ENCODE assay signal across 24 cellular contexts in the genomic region with DNA sequence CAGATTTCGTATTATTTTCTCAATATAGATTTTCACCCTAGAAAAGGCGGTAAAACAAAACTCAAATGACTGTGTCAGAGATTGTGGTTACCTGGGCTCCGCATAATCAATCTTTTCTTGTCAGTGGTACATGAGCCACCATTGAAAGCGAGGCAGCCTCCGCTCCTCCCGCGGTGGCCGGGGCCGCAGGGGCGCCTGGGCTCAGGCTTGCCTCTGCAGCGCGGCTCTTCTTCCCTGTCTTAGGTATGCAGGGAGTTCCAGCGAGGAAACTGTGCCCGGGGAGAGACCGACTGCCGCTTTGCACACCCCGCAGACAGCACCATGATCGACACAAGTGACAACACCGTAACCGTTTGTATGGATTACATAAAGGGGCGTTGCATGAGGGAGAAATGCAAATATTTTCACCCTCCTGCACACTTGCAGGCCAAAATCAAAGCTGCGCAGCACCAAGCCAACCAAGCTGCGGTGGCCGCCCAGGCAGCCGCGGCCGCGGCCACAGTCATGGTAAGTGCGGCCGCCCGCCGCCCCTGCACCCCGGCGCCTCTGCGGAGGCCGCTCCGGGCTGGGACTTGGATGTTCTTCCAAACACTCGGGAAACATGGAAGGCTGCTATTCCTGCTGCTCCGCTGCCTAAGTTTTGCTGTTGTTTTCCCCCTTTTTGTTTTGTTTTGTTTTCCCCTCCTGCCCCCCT.
A peak's percentile ranks its signal among the peaks of the same experiment; 100 is the strongest.
DNase-seq lines count a peak whose midpoint lies in the region; ATAC-seq, FAIRE-seq and TF ChIP-seq lines count a peak whose summit lies in the region.
"Had no signal": no experiment of that assay in that cellular context is flagged by ENCODE, and none has a peak within 500 bp of the region (broad histone marks: within the 10 kb centered on the region; RNA-seq: fewer than 3 reads in every experiment).

No MANE protein-coding gene starts in this region.

- no peak overlapping the region for H2AK5ac ChIP-seq in H1 (ENCODE audit: low read depth, low read length)

- TF ChIP-seq POLR2A in H1 (IDR thresholded peaks at IDR 0.05; ENCODE audit: control extremely low read depth in 1 of 2, low read depth in 2 of 2, low read length in 2 of 2) = no peak

- peak overlapping the region; percentile 64 for H3K56ac ChIP-seq in H1 (replicated peaks; ENCODE audit: insufficient read length, low read depth, low read length)

- H4K20me1 ChIP-seq in GM23338 (replicated peaks; ENCODE audit: insufficient read depth) (no peaks in the 10 kb centered on the region), H1 (replicated peaks in 1 of 2; ENCODE audit: control insufficient read depth in 1 of 2, insufficient read depth in 2 of 2, low read length in 2 of 2) (no peaks in the 10 kb centered on the region)

- 0 out of 2 replicates have a peak, but pooled peaks cover 7% of the 10 kb centered on the region for H3K9me2 ChIP-seq in GM23338 (ENCODE audit: insufficient read depth)

- peaks cover 6% of the 10 kb centered on the region for H3K36me3 Mint-ChIP-seq in GM23338 (ENCODE audit: low read depth)

- peak overlapping the region; percentile 63 for H3K9ac ChIP-seq in NT2/D1 (ENCODE audit: insufficient read length, low read depth)
- H3K9ac ChIP-seq in H1 (replicated peaks in 1 of 4; ENCODE audit: extremely low read depth in 1 of 4, low read depth in 3 of 4, low read length in 3 of 4) = no peak overlapping the region
- H3K9ac ChIP-seq: GM23248 had no signal

- CTCF ChIA-PET in H1 (lab: Charles Lee; ENCODE audit: partially characterized antibody) = interaction anchor here (0.8 to 6.0 kb wide), 4 partner anchors 12 to 236 kb away, joined by 3 to 105 read pairs (median 4); no protein-coding TSS in a partner anchor

- WGBS in H1 (ENCODE audit: extremely low coverage in 1 of 2, insufficient coverage in 1 of 2, insufficient read length in 1 of 2, insufficient replicate concordance in 2 of 2, low coverage in 1 of 2, low lambda C conversion rate in 2 of 2, missing lambda C conversion rate in 1 of 2), 2 experiments = 96% methylated on average over 36 of the region's 39 CpGs; no CpG with 5 or more reads in 1 of the 2 experiments

- intact Hi-C loops in ascending aorta (cut with DNase I) = no loop called here

- POLR2A ChIA-PET in H1 (lab: Charles Lee; ENCODE audit: partially characterized antibody) = no interaction called here

- H3K4me3 ChIP-seq in GM23338 (no peak overlapping the region), NT2/D1 (ENCODE audit: insufficient read length, low read depth) (peak overlapping the region; percentile 51), H1 (ENCODE audit: extremely low read depth in 1 of 4, insufficient read depth in 2 of 4, low read depth in 3 of 4, low read length in 4 of 4) (no peak overlapping the region), ascending aorta (no peak overlapping the region)
- H3K4me3 ChIP-seq: GM23248, PC-9 had no signal

- H4K91ac ChIP-seq in H1 (replicated peaks; ENCODE audit: insufficient read length, low read length) = no peak overlapping the region

- peak; percentile 89 for ATAC-seq in GM23338
- no peak for ATAC-seq in HG03280 (IDR thresholded peaks at IDR 0.05; ENCODE audit: unreplicated experiment)

- DNase-seq in GM23338 (ENCODE audit: low spot score) = no peak
- DNase-seq in NT2/D1 (ENCODE audit: low read depth, low spot score) = peak; percentile 33
- no peak for DNase-seq in H1 (ENCODE audit: low read depth in 1 of 2, low spot score in 2 of 2)
- peak in 4 of 6 experiments; percentile 3 to 75 (median 66) for DNase-seq in stimulated activated naive CD4-positive, alpha-beta T cell (lab: John Stamatoyannopoulos, UW)
- DNase-seq in activated CD8-positive, alpha-beta memory T cell treated with anti-CD3 and anti-CD28 coated beads, Interleukin-2, amount 50 U/mL, for 48 hours = no peak
- DNase-seq in ascending aorta (ENCODE audit: low spot score in 2 of 2) = no peak
- DNase-seq in activated CD4-positive, alpha-beta T cell treated with anti-CD3 and anti-CD28 coated beads, Interleukin-2, amount 50 U/mL, for 48 hours = no peak
- DNase-seq: DMS153; DND-41; GM23248; HCEC 1CT; Kasumi-1; MV-4-11; NCI-H1105; NCI-H1436 treated with DMSO at 0.1 percent for 48 hours; NCI-H187 treated with DMSO at 0.1 percent for 48 hours; NCI-H446; NCI-H526; NCI-H82; NK-92 treated with Interleukin-12 subunit alpha and Interleukin-12 subunit beta, amount 100 ng/mL, for 24 hours; PC-9; SHP77 had no signal

- no peaks in the 10 kb centered on the region for H3F3A ChIP-seq in GM23338 (replicated peaks; ENCODE audit: low read depth)

- TF ChIP-seq EP300 in H1 (IDR thresholded peaks at IDR 0.05; ENCODE audit: borderline replicate concordance in 1 of 2, low read depth in 2 of 2, low read length in 2 of 2) = no peak

- H3K27me3 ChIP-seq in GM23338 (ENCODE audit: insufficient read depth) (no peaks in the 10 kb centered on the region), NT2/D1 (ENCODE audit: insufficient read depth, insufficient read length) (peaks cover 36% of the 10 kb centered on the region), H1 (replicated peaks in 1 of 4; ENCODE audit: control insufficient read depth in 3 of 4, extremely low read depth in 1 of 4, insufficient read depth in 3 of 4, low read length in 3 of 4) (no peaks in the 10 kb centered on the region), ascending aorta (no peaks in the 10 kb centered on the region)

- no peak overlapping the region for H3K27ac Mint-ChIP-seq in GM23338

- H3K23ac ChIP-seq in H1 (ENCODE audit: insufficient read length) = no peak overlapping the region

- H3K36me3 ChIP-seq in GM23338 (ENCODE audit: insufficient read depth) (no peaks in the 10 kb centered on the region; the same call in 1 of the 2 replicates), NT2/D1 (ENCODE audit: insufficient read depth, insufficient read length, low read length) (no peaks in the 10 kb centered on the region), H1 (ENCODE audit: control insufficient read depth in 2 of 4, insufficient read depth in 4 of 4, low read length in 3 of 4) (no peaks in the 10 kb centered on the region; a peak in 2 of 8 replicates), ascending aorta (peaks cover 18 to 66% of the 10 kb centered on the region in 2 donors)

- H3K27ac ChIP-seq in GM23338 (ENCODE audit: low read depth) = no peak overlapping the region
- no peak overlapping the region for H3K27ac ChIP-seq in H1 (ENCODE audit: low read depth, low read length)
- H3K27ac ChIP-seq in ascending aorta = no peak overlapping the region
- H3K27ac ChIP-seq: GM23248, PC-9, RWPE1 had no signal

- no peak overlapping the region for H4K8ac ChIP-seq in H1 (ENCODE audit: extremely low read depth, insufficient read depth, low read length)

- no peak for FAIRE-seq in H1 (lab: Jason Lieb, UNC)

- H3K18ac ChIP-seq in H1 (ENCODE audit: extremely low read depth, low read length) = no peak overlapping the region

- 0 out of 2 replicates have a peak, but pooled peaks cover 7% of the 10 kb centered on the region for H3K9me3 ChIP-seq in NT2/D1 (ENCODE audit: insufficient read depth, low read length)
- H3K9me3 ChIP-seq in H1 (ENCODE audit: insufficient read depth in 2 of 2, low read depth in 1 of 2, low read length in 1 of 2) = no peaks in the 10 kb centered on the region
- H3K9me3 ChIP-seq in ascending aorta = peaks cover 0 to 15% of the 10 kb centered on the region in 2 donors

- no peaks in the 10 kb centered on the region for H3K79me1 ChIP-seq in H1 (ENCODE audit: low read depth, low read length)

- H2BK20ac ChIP-seq in H1 (ENCODE audit: low read length) = no peak overlapping the region

- no peak overlapping the region for H2BK12ac ChIP-seq in H1 (ENCODE audit: low read depth, low read length)

- no peak overlapping the region for H2AFZ ChIP-seq in GM23338
- H2AFZ ChIP-seq in H1 (ENCODE audit: low read length) = no peak overlapping the region
- H2AFZ ChIP-seq: GM23248, PC-9 had no signal

- TF ChIP-seq CTCF in GM23338 (conservative IDR thresholded peaks at IDR 0.05; ENCODE audit: low read depth in 2 of 2) (no peak), H1 (IDR thresholded peaks at IDR 0.05; ENCODE audit: control extremely low read depth in 1 of 3, insufficient read depth in 1 of 3, low read depth in 1 of 3, low read length in 3 of 3) (no peak), ascending aorta (IDR thresholded peaks at IDR 0.05) (no peak)

- H3K4me1 ChIP-seq in GM23338 (ENCODE audit: insufficient read depth) (no peaks in the 10 kb centered on the region), NT2/D1 (ENCODE audit: insufficient read depth, insufficient read length) (no peaks in the 10 kb centered on the region), H1 (replicated peaks in 1 of 4; ENCODE audit: control insufficient read depth in 3 of 4, insufficient read depth in 4 of 4, low read length in 3 of 4) (peaks cover 0 to 2% (median 0%) of the 10 kb centered on the region in 4 experiments; a peak in 1 of 7 replicates), ascending aorta (peaks cover 0 to 6% of the 10 kb centered on the region in 2 donors)

- no peak for TF ChIP-seq RAD21 in H1 (IDR thresholded peaks at IDR 0.05 in 1 of 2, conservative IDR thresholded peaks at IDR 0.05 in 1 of 2; ENCODE audit: low read depth in 2 of 2, low read length in 2 of 2)

- no peak overlapping the region for H2BK5ac ChIP-seq in H1 (ENCODE audit: low read depth, low read length)

- H3K79me2 ChIP-seq in GM23338 (replicated peaks; ENCODE audit: insufficient read depth) = no peaks in the 10 kb centered on the region
- no peaks in the 10 kb centered on the region for H3K79me2 ChIP-seq in H1 (ENCODE audit: control insufficient read depth in 1 of 2, insufficient read depth in 2 of 2, low read length in 2 of 2)

- peaks cover 2% of the 10 kb centered on the region; the same call in 1 of the 3 replicates for H3K4me1 Mint-ChIP-seq in GM23338

- H3K4ac ChIP-seq in H1 (replicated peaks; ENCODE audit: insufficient read length, low read depth, low read length) = no peak overlapping the region

- no peaks in the 10 kb centered on the region; the same call in 1 of the 2 replicates for H3K23me2 ChIP-seq in H1 (ENCODE audit: low read depth, low read length)

- H3K9me3 Mint-ChIP-seq in GM23338 = peaks cover 9% of the 10 kb centered on the region; the same call in 2 of the 3 replicates

- H4K5ac ChIP-seq in H1 (ENCODE audit: insufficient read length, low read depth, low read length) = no peak overlapping the region

- H2BK120ac ChIP-seq in H1 (replicated peaks; ENCODE audit: low read depth, low read length) = no peak overlapping the region

- H3K14ac ChIP-seq in H1 (ENCODE audit: insufficient read length) = no peak overlapping the region

- H2BK15ac ChIP-seq in H1 (ENCODE audit: low read length) = no peak overlapping the region

- H3K4me3 Mint-ChIP-seq in GM23338 = peak overlapping the region; percentile 69; the same call in 2 of the 3 replicates

- no peaks in the 10 kb centered on the region for H3K27me3 Mint-ChIP-seq in GM23338 (ENCODE audit: insufficient read depth, low read depth, poor library complexity)

- no peak overlapping the region for H3K4me2 ChIP-seq in GM23338
- H3K4me2 ChIP-seq in H1 (ENCODE audit: insufficient read depth in 1 of 2, low read depth in 2 of 2, low read length in 2 of 2) = no peak overlapping the region; a peak in 1 of 4 replicates
- H3K4me2 ChIP-seq: PC-9 had no signal

TF ChIP-seq in GM23338, 12 proteins besides CTCF, POLR2A, EP300 and RAD21:
- TF ChIP-seq STAT1 (IDR thresholded peaks at IDR 0.05; ENCODE audit: unreplicated experiment) (no peak), ZNF331 (CRISPR knock-in tag; IDR thresholded peaks at IDR 0.05; ENCODE audit: low read depth) (peak; percentile 87)

TF ChIP-seq in H1, 55 proteins besides CTCF, POLR2A, EP300 and RAD21 (continues in another document):
- TF ChIP-seq EGR1 (IDR thresholded peaks at IDR 0.05; ENCODE audit: borderline replicate concordance, low read depth, low read length) = no peak

Comparison
In these comparisons a context has a peak if more than half of its experiments do, and no peak if none do; other contexts are left out.
1. DNase-seq: peak in NT2/D1 (single experiment) and stimulated activated naive CD4-positive, alpha-beta T cell (4 of 6); none in GM23338 (single experiment), H1 (0 of 2), activated CD8-positive, alpha-beta memory T cell treated with anti-CD3 and anti-CD28 coated beads, Interleukin-2, amount 50 U/mL, for 48 hours (single experiment), ascending aorta (0 of 2) and activated CD4-positive, alpha-beta T cell treated with anti-CD3 and anti-CD28 coated beads, Interleukin-2, amount 50 U/mL, for 48 hours (0 of 2).